1 cellular context compared by ENCODE assay signal in the genomic region with DNA sequence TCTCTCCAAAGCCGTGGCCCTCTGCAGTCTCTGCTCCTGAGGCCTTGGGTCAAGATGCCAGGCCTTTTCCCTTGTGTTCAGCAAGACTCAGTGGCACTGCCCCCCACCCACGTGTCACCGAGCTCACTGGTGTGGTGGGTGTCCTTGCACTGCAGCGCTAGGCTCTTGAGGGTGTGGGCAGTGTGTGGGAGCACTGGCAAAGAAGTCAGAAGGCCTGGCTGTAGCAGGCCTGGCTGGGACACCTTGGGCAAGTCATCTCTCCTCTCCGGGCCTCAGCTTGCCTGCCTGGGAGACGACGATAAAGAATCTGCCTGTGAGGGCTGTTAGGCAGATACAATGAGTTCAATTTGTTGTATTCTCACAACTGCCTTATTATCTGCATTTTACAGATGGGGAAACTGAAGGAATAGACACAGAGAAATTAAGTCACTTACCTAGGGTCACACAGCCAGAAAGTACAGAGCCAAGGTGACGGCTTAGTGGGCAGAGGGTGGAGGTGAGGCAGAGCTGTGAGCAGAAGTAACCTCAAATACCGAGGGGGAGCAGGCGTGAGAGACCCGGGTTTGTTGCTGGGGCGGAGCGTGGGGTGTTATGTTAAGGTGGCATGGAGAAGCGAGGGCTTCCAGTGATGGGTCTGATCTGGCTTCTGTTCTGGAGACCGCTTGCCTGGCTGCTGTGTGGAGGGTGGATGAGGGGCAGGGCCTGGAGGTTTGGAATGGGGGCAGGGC.
TF ChIP-seq lines count a peak whose summit lies in the region.

No MANE protein-coding gene starts in this region.

TF ChIP-seq in H1, 55 proteins besides CTCF, POLR2A, EP300 and RAD21:
- no peak for TF ChIP-seq RBBP5 (IDR thresholded peaks at IDR 0.05; ENCODE audit: borderline replicate concordance, low read depth, low read length)
- TF ChIP-seq, protein P1, sequence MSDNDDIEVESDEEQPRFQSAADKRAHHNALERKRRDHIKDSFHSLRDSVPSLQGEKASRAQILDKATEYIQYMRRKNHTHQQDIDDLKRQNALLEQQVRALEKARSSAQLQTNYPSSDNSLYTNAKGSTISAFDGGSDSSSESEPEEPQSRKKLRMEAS (IDR thresholded peaks at IDR 0.05): 0 out of 2 replicates have a peak, but pooled peaks have one; percentile 8
- TF ChIP-seq SP1 (IDR thresholded peaks at IDR 0.05; ENCODE audit: low read depth, low read length): no peak
- TF ChIP-seq SUZ12 (IDR thresholded peaks at IDR 0.05; ENCODE audit: low read length): no peak
